12 cellular contexts compared by ENCODE assay signal in genomic region chr1:229410370-229410691, GRCh38. TPM values are rescaled to one million over a fixed set of nuclear protein-coding genes. Genes with fewer than 3 reads are reported as not detected.
A peak's percentile ranks its signal among the peaks of the same experiment; 100 is the strongest.
DNase-seq lines count a peak whose midpoint lies in the region; ATAC-seq and TF ChIP-seq lines count a peak whose summit lies in the region.
"Had no signal": no experiment of that assay in that cellular context is flagged by ENCODE, and none has a peak within 500 bp of the region (broad histone marks: within the 10 kb centered on the region; RNA-seq: fewer than 3 reads in every experiment).

No MANE protein-coding gene starts in this region.

- peaks cover 35 to 44% (median 42%) of the 10 kb centered on the region in 11 experiments for H3K27me3 ChIP-seq in BLaER1 treated with 17β-estradiol and CSF1 and Interleukin-3, amounts not matched to agents 10 nM and 100 nM
- H3K27me3 ChIP-seq in GM23338 (ENCODE audit: insufficient read depth) (peaks cover 65% of the 10 kb centered on the region), neural cell (ENCODE audit: insufficient read depth, low read depth, low read length) (peaks cover 13% of the 10 kb centered on the region)

- H3K9me2 ChIP-seq in GM23338 (ENCODE audit: insufficient read depth) (no peaks in the 10 kb centered on the region), neural cell (ENCODE audit: insufficient read depth, low read length) (no peaks in the 10 kb centered on the region)

- H3F3A ChIP-seq in GM23338 (replicated peaks; ENCODE audit: low read depth): peaks cover 7% of the 10 kb centered on the region
- no peaks in the 10 kb centered on the region for H3F3A ChIP-seq in neural cell (ENCODE audit: insufficient read depth, low read length, poor library complexity, severe bottlenecking)

- H3K79me2 ChIP-seq in GM23338 (replicated peaks; ENCODE audit: insufficient read depth) (no peaks in the 10 kb centered on the region), neural cell (replicated peaks; ENCODE audit: insufficient read depth, low read length) (no peaks in the 10 kb centered on the region)

- TF ChIP-seq EP300 in neural cell (conservative IDR thresholded peaks at IDR 0.05; ENCODE audit: poor library complexity, severe bottlenecking): no peak

- TF ChIP-seq CTCF in GM23338 (conservative IDR thresholded peaks at IDR 0.05; ENCODE audit: low read depth in 2 of 2) (no peak), WTC11 (IDR thresholded peaks at IDR 0.05) (no peak), neural cell (IDR thresholded peaks at IDR 0.05; ENCODE audit: poor library complexity, severe bottlenecking) (no peak), lower leg skin (IDR thresholded peaks at IDR 0.05) (no peak)

- H3K9ac ChIP-seq in BLaER1 treated with 17β-estradiol and CSF1 and Interleukin-3, amounts not matched to agents 10 nM and 100 nM: peak overlapping the region in 7 of 11 experiments; percentile 5 to 55 (median 33); a peak in 4 of 22 replicates
- H3K9ac ChIP-seq in neural cell (ENCODE audit: low read length): peak overlapping the region; percentile 63
- H3K9ac ChIP-seq: KMS-11 had no signal

- H3K4me3 Mint-ChIP-seq in GM23338 (peak overlapping the region; percentile 40; the same call in 2 of the 3 replicates), WTC11 (peak overlapping the region; percentile 28)

- ATAC-seq in GM23338 (no peak), WTC11 (no peak), HG02970 (IDR thresholded peaks at IDR 0.05; ENCODE audit: low FRiP score, unreplicated experiment) (no peak), GM18520 (IDR thresholded peaks at IDR 0.05; ENCODE audit: unreplicated experiment) (no peak), HG02759 (IDR thresholded peaks at IDR 0.05; ENCODE audit: unreplicated experiment) (no peak)

- peak overlapping the region in 3 of 11 experiments; percentile 1 to 51 (median 26); a peak in 2 of 22 replicates for H3K27ac ChIP-seq in BLaER1 treated with 17β-estradiol and CSF1 and Interleukin-3, amounts not matched to agents 10 nM and 100 nM
- H3K27ac ChIP-seq in GM23338 (ENCODE audit: low read depth): no peak overlapping the region
- peak overlapping the region; percentile 87 for H3K27ac ChIP-seq in neural cell (ENCODE audit: low read length)
- H3K27ac ChIP-seq: cardiac muscle cell, KMS-11, thyroid gland had no signal

- CTCF ChIA-PET in WTC11 (lab: Charles Lee): interaction anchor here (0.5 to 1.4 kb wide), 6 partner anchors 10 to 174 kb away, joined by 3 to 7 read pairs (median 4); no protein-coding TSS in a partner anchor

- POLR2A ChIA-PET in WTC11 (lab: Charles Lee): interaction anchor here (1.3 kb wide), 1 partner anchor 98 kb away, joined by 4 read pairs; the partner anchor contains the start of gene NUP133

- peaks cover 73% of the 10 kb centered on the region for H3K27me3 Mint-ChIP-seq in GM23338 (ENCODE audit: insufficient read depth, low read depth, poor library complexity)
- H3K27me3 Mint-ChIP-seq in WTC11 (ENCODE audit: low read depth): peaks cover 75% of the 10 kb centered on the region

- H3K4me3 ChIP-seq in BLaER1 treated with 17β-estradiol and CSF1 and Interleukin-3, amounts not matched to agents 10 nM and 100 nM: no peak overlapping the region
- peak overlapping the region; percentile 41; the same call in 1 of the 2 replicates for H3K4me3 ChIP-seq in GM23338
- H3K4me3 ChIP-seq in neural cell (ENCODE audit: low read length): peak overlapping the region; percentile 54
- no peak overlapping the region for H3K4me3 ChIP-seq in lower leg skin (ENCODE audit: low read depth, poor library complexity, severe bottlenecking)
- H3K4me3 ChIP-seq: cardiac muscle cell, thyroid gland had no signal

- DNase-seq in GM23338 (ENCODE audit: low spot score) (no peak), WTC11 (ENCODE audit: low spot score) (no peak), lower leg skin (ENCODE audit: low spot score in 2 of 2) (no peak)
- DNase-seq: RPMI8226, thyroid gland had no signal

- H3K4me1 Mint-ChIP-seq in GM23338 (peaks cover 41% of the 10 kb centered on the region), WTC11 (peaks cover 37% of the 10 kb centered on the region)

- H3K36me3 Mint-ChIP-seq in GM23338 (ENCODE audit: low read depth) (no peaks in the 10 kb centered on the region), WTC11 (no peaks in the 10 kb centered on the region)

- no peak for TF ChIP-seq RAD21 in neural cell (conservative IDR thresholded peaks at IDR 0.05)

- H4K20me1 ChIP-seq in BLaER1 treated with 17β-estradiol and CSF1 and Interleukin-3, amounts not matched to agents 10 nM and 100 nM: peaks cover 0 to 5% (median 0%) of the 10 kb centered on the region in 11 experiments; a peak in 2 of 22 replicates
- H4K20me1 ChIP-seq in GM23338 (replicated peaks; ENCODE audit: insufficient read depth) (0 out of 2 replicates have a peak, but pooled peaks cover 4% of the 10 kb centered on the region), neural cell (ENCODE audit: insufficient read depth) (no peaks in the 10 kb centered on the region)

- intact Hi-C loops in lower leg skin (cut with DNase I; ENCODE audit: low total_unique reads): no loop called here

- peaks cover 27 to 40% (median 33%) of the 10 kb centered on the region in 10 experiments for H3K4me1 ChIP-seq in BLaER1 treated with 17β-estradiol and CSF1 and Interleukin-3, amounts not matched to agents 10 nM and 100 nM
- H3K4me1 ChIP-seq in GM23338 (ENCODE audit: insufficient read depth): peaks cover 52% of the 10 kb centered on the region

- no peak for TF ChIP-seq POLR2A in lower leg skin (IDR thresholded peaks at IDR 0.05)

- H3K36me3 ChIP-seq in BLaER1 treated with 17β-estradiol and CSF1 and Interleukin-3, amounts not matched to agents 10 nM and 100 nM: no peaks in the 10 kb centered on the region
- H3K36me3 ChIP-seq in GM23338 (ENCODE audit: insufficient read depth) (no peaks in the 10 kb centered on the region), neural cell (ENCODE audit: insufficient read depth, low read length) (no peaks in the 10 kb centered on the region)
- H3K36me3 ChIP-seq: cardiac muscle cell, thyroid gland had no signal

- peak overlapping the region; percentile 68 to 95 (median 86) for H3K4me2 ChIP-seq in BLaER1 treated with 17β-estradiol and CSF1 and Interleukin-3, amounts not matched to agents 10 nM and 100 nM
- peak overlapping the region; percentile 73 for H3K4me2 ChIP-seq in GM23338
- H3K4me2 ChIP-seq in neural cell (ENCODE audit: low read length): peak overlapping the region; percentile 66
- H3K4me2 ChIP-seq: KMS-11 had no signal

- no peaks in the 10 kb centered on the region for H3K9me3 ChIP-seq in BLaER1 treated with 17β-estradiol and CSF1 and Interleukin-3, amounts not matched to agents 10 nM and 100 nM (replicated peaks in 1 of 11)
- H3K9me3 ChIP-seq in neural cell (ENCODE audit: low read length): no peaks in the 10 kb centered on the region
- H3K9me3 ChIP-seq: thyroid gland had no signal

- 46 to 50% methylated on average over 9 of the region's 9 CpGs for WGBS in lower leg skin, 2 donors

- H2AFZ ChIP-seq in GM23338: no peak overlapping the region
- peak overlapping the region; percentile 63 for H2AFZ ChIP-seq in neural cell (ENCODE audit: low read depth, low read length)

- H3K27ac Mint-ChIP-seq in GM23338 (no peak overlapping the region), WTC11 (no peak overlapping the region)

- no peaks in the 10 kb centered on the region for H3K9me3 Mint-ChIP-seq in GM23338
- no peaks in the 10 kb centered on the region for H3K9me3 Mint-ChIP-seq in WTC11

TF ChIP-seq in GM23338, 12 proteins besides CTCF, POLR2A, EP300 and RAD21 (continues in another document):
- no peak for TF ChIP-seq POLR2AphosphoS5 (IDR thresholded peaks at IDR 0.05; ENCODE audit: low read depth)
- no peak for TF ChIP-seq ZNF331 (CRISPR knock-in tag; IDR thresholded peaks at IDR 0.05; ENCODE audit: low read depth)

TF ChIP-seq in WTC11, 78 proteins besides CTCF, POLR2A, EP300 and RAD21 (continues in another document):
- no peak for TF ChIP-seq ATF6 (CRISPR knock-in tag; IDR thresholded peaks at IDR 0.05)
- TF ChIP-seq TEAD1 (CRISPR knock-in tag; IDR thresholded peaks at IDR 0.05): no peak
- no peak for TF ChIP-seq ZBTB21 (CRISPR knock-in tag; IDR thresholded peaks at IDR 0.05; ENCODE audit: borderline replicate concordance)

TF ChIP-seq in neural cell, 6 proteins besides CTCF, POLR2A, EP300 and RAD21:
- TF ChIP-seq TAF1 (IDR thresholded peaks at IDR 0.05; ENCODE audit: low read depth) (no peak), SMC3 (conservative IDR thresholded peaks at IDR 0.05; ENCODE audit: poor library complexity) (no peak), POLR2AphosphoS5 (IDR thresholded peaks at IDR 0.05) (no peak), EZH2 (IDR thresholded peaks at IDR 0.05; ENCODE audit: borderline replicate concordance, insufficient read depth, low read length, poor library complexity, severe bottlenecking) (no peak), REST (IDR thresholded peaks at IDR 0.05; ENCODE audit: borderline replicate concordance) (no peak), MXI1 (conservative IDR thresholded peaks at IDR 0.05; ENCODE audit: poor library complexity, severe bottlenecking) (no peak)

RNA-seq across cellular contexts. Expression of gene ACTA1, which starts 23.6 kb away (rescaled TPM):
- total RNA-seq in GM23338 (2014; rRNA removed; shearing (Covaris generic)): 7.1 and 8.8 TPM in 2 replicates
- polyA plus RNA-seq in GM23338 (2016; fragmentation: Nextera tagmentation; extraction: Ambion mirVana) (13.0 and 16.3 TPM in 2 replicates), neural cell (1.0 TPM in 1 of 2 replicates, not detected in the other)
- total RNA-seq in WTC11 (2021) (0.78 to 1.5 TPM (median 0.96 TPM) in 3 replicates), lower leg skin (10 to 100 TPM in 1 of 4 donors, 1 to 10 TPM in 1, under 1 TPM in 2; 0.21 to 10.8 (median 1.7) TPM)
- 0.49 TPM in 1 of 2 replicates, not detected in the other for polyA minus RNA-seq in neural cell

Comparison
In these comparisons a context has a peak if more than half of its experiments do, and no peak if none do; other contexts are left out.
1. H3K4me3 ChIP-seq: peak in GM23338 (single experiment) and neural cell (single experiment); none in BLaER1 treated with 17β-estradiol and CSF1 and Interleukin-3, amounts not matched to agents 10 nM and 100 nM (0 of 10) and lower leg skin (single experiment).
2. Peak in every context shown above with its lines, with median percentiles within 50 percentile points of each other: H3K4me2 ChIP-seq.